Comparison of ENCODE assay signal across 1 cellular context in genomic region chr1:44786841-44787426, GRCh38.
TF ChIP-seq lines count a peak whose summit lies in the region.

No MANE protein-coding gene starts in this region.

TF ChIP-seq in IMR-90, 13 proteins besides CTCF, POLR2A, EP300 and RAD21 (continued from another document):
- no peak for TF ChIP-seq USF2 (IDR thresholded peaks at IDR 0.05; ENCODE audit: low read depth, low read length)
- no peak for TF ChIP-seq RFX5 (IDR thresholded peaks at IDR 0.05; ENCODE audit: low read depth, low read length)
- TF ChIP-seq MAFK (IDR thresholded peaks at IDR 0.05; ENCODE audit: low read depth, low read length): no peak
- TF ChIP-seq CEBPB (IDR thresholded peaks at IDR 0.05; ENCODE audit: low read depth, low read length): no peak
- TF ChIP-seq RCOR1 (IDR thresholded peaks at IDR 0.05; ENCODE audit: insufficient replicate concordance, low read length): no peak
- TF ChIP-seq SMC3 (IDR thresholded peaks at IDR 0.05; ENCODE audit: low read depth, low read length): no peak
- no peak for TF ChIP-seq NFE2L2 (IDR thresholded peaks at IDR 0.05; ENCODE audit: low read depth, low read length)
- no peak for TF ChIP-seq ELK1 (IDR thresholded peaks at IDR 0.05; ENCODE audit: borderline replicate concordance, low read depth, low read length)
